In genomic region chr7:45923290-45923689, GRCh38 we compare ENCODE assay signal across 9 cellular contexts. TPM values are rescaled to one million over a fixed set of nuclear protein-coding genes. Genes with fewer than 3 reads are reported as not detected.
DNase-seq lines count a peak whose midpoint lies in the region; TF ChIP-seq lines count a peak whose summit lies in the region.
"Had no signal": no experiment of that assay in that cellular context is flagged by ENCODE, and none has a peak within 500 bp of the region (broad histone marks: within the 10 kb centered on the region; RNA-seq: fewer than 3 reads in every experiment).

No MANE protein-coding gene starts in this region.

- TF ChIP-seq CTCF in Loucy (conservative IDR thresholded peaks at IDR 0.05; ENCODE audit: low read length) (peak; percentile 94), breast epithelium (IDR thresholded peaks at IDR 0.05) (peak; percentile 27 to 83 (median 77))

- intact Hi-C loops in breast epithelium (cut with DNase I; ENCODE audit: low total_unique reads) = loop anchor here (5.0 kb wide), 1 partner anchor 1259 kb away; no protein-coding TSS in a partner anchor

- peak; percentile 51 to 53 for DNase-seq in activated CD4-positive, alpha-beta T cell treated with anti-CD3 and anti-CD28 coated beads for 24 hours (ENCODE audit: low read depth in 2 of 2)
- no peak for DNase-seq in activated CD4-positive, alpha-beta T cell treated with anti-CD3 and anti-CD28 coated beads for 1 hour
- DNase-seq in SW480 (ENCODE audit: low spot score) (peak; percentile 79), breast epithelium (ENCODE audit: low spot score in 2 of 2) (peak in 1 of 2 donors; percentile 75), inferior parietal cortex (ENCODE audit: extremely low spot score) (peak; percentile 79), NCI-H128 (lab: John Stamatoyannopoulos, UW; ENCODE audit: unreplicated experiment) (no peak)
- DNase-seq in stimulated activated CD4-positive, alpha-beta T cell treated with anti-CD3 and anti-CD28 coated beads, Interleukin-12 subunit alpha, Interleukin-12 subunit beta, amount 100 ng/mL, for 48 hours (ENCODE audit: low read depth in 2 of 3, low spot score in 1 of 3) = peak in 2 of 3 donors; percentile 51 to 52

- H3K9me3 ChIP-seq in Loucy (ENCODE audit: insufficient read depth, low read depth, low read length) (no peaks in the 10 kb centered on the region), breast epithelium (no peaks in the 10 kb centered on the region)

- H3K4me1 ChIP-seq in Loucy (ENCODE audit: insufficient read depth, low read length, poor library complexity, severe bottlenecking) = no peaks in the 10 kb centered on the region
- peaks cover 0 to 7% of the 10 kb centered on the region in 2 donors for H3K4me1 ChIP-seq in breast epithelium

- no peak overlapping the region for H2AFZ ChIP-seq in Loucy (ENCODE audit: low read length)

- H3F3A ChIP-seq in Loucy (ENCODE audit: low read depth) = no peaks in the 10 kb centered on the region

- no peaks in the 10 kb centered on the region for H3K79me2 ChIP-seq in Loucy (ENCODE audit: insufficient read depth, low read length)

- H3K36me3 ChIP-seq in Loucy (ENCODE audit: insufficient read depth, low read length) (no peaks in the 10 kb centered on the region), breast epithelium (no peaks in the 10 kb centered on the region)

- TF ChIP-seq POLR2A in breast epithelium (IDR thresholded peaks at IDR 0.05) = no peak

- no peak overlapping the region for H3K4me3 ChIP-seq in Loucy (ENCODE audit: low read length, poor library complexity, severe bottlenecking)
- H3K4me3 ChIP-seq in breast epithelium = peak overlapping the region in 2 of 3 donors; percentile 61 to 72

- H3K9me2 ChIP-seq in Loucy (replicated peaks; ENCODE audit: low read depth, low read length) = no peaks in the 10 kb centered on the region

- H3K9ac ChIP-seq in Loucy (ENCODE audit: low read depth, low read length, poor library complexity, severe bottlenecking) = no peak overlapping the region

- H3K27ac ChIP-seq in breast epithelium = no peak overlapping the region

- H3K4me2 ChIP-seq in Loucy (ENCODE audit: low read depth, low read length, poor library complexity, severe bottlenecking) = no peak overlapping the region

- no peaks in the 10 kb centered on the region for H3K27me3 ChIP-seq in Loucy (ENCODE audit: insufficient read depth, low read length, poor library complexity, severe bottlenecking)
- no peaks in the 10 kb centered on the region for H3K27me3 ChIP-seq in breast epithelium

- no peaks in the 10 kb centered on the region for H4K20me1 ChIP-seq in Loucy (ENCODE audit: insufficient read depth, low read length, poor library complexity, severe bottlenecking)

RNA-seq across cellular contexts. Expression of gene IGFBP3, which starts 2.2 kb away (rescaled TPM):
- total RNA-seq in breast epithelium = 100 to 1,000 TPM; 159 to 708 (median 163) TPM

RNA-seq across cellular contexts. Expression of gene IGFBP1, which starts 35.0 kb away (rescaled TPM):
- 1 to 10 TPM in 1 of 3 donors, under 1 TPM in 1, not detected in 1; 0.98 to 1.3 TPM for total RNA-seq in breast epithelium
- total RNA-seq: mononuclear cell had no signal

RNA-seq across cellular contexts. Expression of gene CCDC201, which starts 50.4 kb away (rescaled TPM):
- not detected for total RNA-seq in breast epithelium
- total RNA-seq: mononuclear cell had no signal

Comparison
In these comparisons a context has a peak if more than half of its experiments do, and no peak if none do; other contexts are left out.
1. DNase-seq: peak in activated CD4-positive, alpha-beta T cell treated with anti-CD3 and anti-CD28 coated beads for 24 hours (2 of 2), SW480 (single experiment), inferior parietal cortex (single experiment) and stimulated activated CD4-positive, alpha-beta T cell treated with anti-CD3 and anti-CD28 coated beads, Interleukin-12 subunit alpha, Interleukin-12 subunit beta, amount 100 ng/mL, for 48 hours (2 of 3); none in activated CD4-positive, alpha-beta T cell treated with anti-CD3 and anti-CD28 coated beads for 1 hour (single experiment) and NCI-H128 (single experiment).